ENCODE assay signal across 15 cellular contexts in genomic region chr4:4868506-4869379, GRCh38. TPM values are rescaled to one million over a fixed set of nuclear protein-coding genes. Genes with fewer than 3 reads are reported as not detected.
"Had no signal": no experiment of that assay in that cellular context is flagged by ENCODE, and none has a peak within 500 bp of the region (broad histone marks: within the 10 kb centered on the region; RNA-seq: fewer than 3 reads in every experiment).

No MANE protein-coding gene starts in this region.

- H3K9me3 ChIP-seq: mucosa of descending colon, right atrium auricular region, tibial nerve had no signal

- H3K4me3 Mint-ChIP-seq: activated T-helper 1 cell treated with anti-CD3 and anti-CD28 coated beads, Interleukin-12 subunit alpha, Interleukin-12 subunit beta, Interleukin-2, Interleukin-4 antibody, amounts not matched to agents 30 ng/mL and 10 ng/mL and 1 ng/mL, durations not matched to agents 14 hours and 24 hours and 36 hours; immature natural killer cell had no signal

- DNase-seq: activated naive CD4-positive, alpha-beta T cell treated with anti-CD3 and anti-CD28 coated beads, Interleukin-2, amount 50 U/mL, for 16 hours; amniotic stem cell; brain microvascular endothelial cell; dermis blood vessel endothelial cell; hypothalamus; immature natural killer cell; left colon; mucosa of descending colon; small intestine; SW 1271; T-helper 9 cell had no signal

- H3K36me3 Mint-ChIP-seq: immature natural killer cell had no signal

- H3K4me3 ChIP-seq: mucosa of descending colon, right atrium auricular region, tibial nerve had no signal

- H3K27ac Mint-ChIP-seq: activated T-helper 1 cell treated with anti-CD3 and anti-CD28 coated beads, Interleukin-12 subunit alpha, Interleukin-12 subunit beta, Interleukin-2, Interleukin-4 antibody, amounts not matched to agents 30 ng/mL and 10 ng/mL and 1 ng/mL, durations not matched to agents 14 hours and 24 hours and 36 hours had no signal

- H3K27ac ChIP-seq: brain microvascular endothelial cell, right atrium auricular region, tibial nerve had no signal

- H3K36me3 ChIP-seq: brain microvascular endothelial cell, right atrium auricular region, tibial nerve had no signal

- H3K9me3 Mint-ChIP-seq: activated T-helper 1 cell treated with anti-CD3 and anti-CD28 coated beads, Interleukin-12 subunit alpha, Interleukin-12 subunit beta, Interleukin-2, Interleukin-4 antibody, amounts not matched to agents 30 ng/mL and 10 ng/mL and 1 ng/mL, durations not matched to agents 14 hours and 24 hours and 36 hours had no signal

- FAIRE-seq: small intestine had no signal

- ATAC-seq: esophagus mucosa, left colon, mucosa of descending colon had no signal

RNA-seq across cellular contexts. Expression of gene MSX1, which starts 9.3 kb away (rescaled TPM):
- total RNA-seq: activated T-helper 1 cell treated with anti-CD3 and anti-CD28 coated beads, Interleukin-12 subunit alpha, Interleukin-12 subunit beta, Interleukin-2, Interleukin-4 antibody, amounts not matched to agents 30 ng/mL and 10 ng/mL and 1 ng/mL, durations not matched to agents 14 hours and 24 hours and 36 hours had no signal
